Comparison of ENCODE assay signal across 16 cellular contexts in the genomic region with DNA sequence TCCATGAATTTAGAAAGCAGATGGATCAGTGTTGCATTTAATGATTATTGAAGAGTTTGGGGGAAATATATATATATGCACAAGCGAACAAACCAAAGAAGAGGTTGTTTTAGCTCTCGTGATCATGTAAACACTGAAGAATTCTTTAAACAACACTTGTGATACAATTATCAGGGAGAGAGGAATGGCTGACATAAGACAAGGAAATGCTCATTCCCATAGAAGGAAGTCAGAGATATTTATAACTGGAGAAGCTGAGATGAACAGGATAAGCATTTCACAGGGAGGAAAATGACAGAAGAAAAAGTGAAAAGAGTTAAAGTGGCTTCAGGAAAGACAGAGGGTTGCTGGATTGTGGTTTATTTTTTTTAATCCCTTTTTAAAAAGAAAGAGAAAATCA.
A peak's percentile ranks its signal among the peaks of the same experiment; 100 is the strongest.
DNase-seq lines count a peak whose midpoint lies in the region; ATAC-seq and TF ChIP-seq lines count a peak whose summit lies in the region.
"Had no signal": no experiment of that assay in that cellular context is flagged by ENCODE, and none has a peak within 500 bp of the region (broad histone marks: within the 10 kb centered on the region; RNA-seq: fewer than 3 reads in every experiment).

No MANE protein-coding gene starts in this region.

- DNase-seq in EH (ENCODE audit: low read depth) = peak; percentile 66
- no peak for DNase-seq in brain microvascular endothelial cell
- DNase-seq in nephron progenitor cell = no peak
- DNase-seq in NCI-H69 (lab: John Stamatoyannopoulos, UW) = no peak
- no peak for DNase-seq in NCI-H1092 treated with DMSO at 0.1 percent for 48 hours (lab: John Stamatoyannopoulos, UW)
- DNase-seq: Calu3; CD4-positive, CD25-positive, alpha-beta regulatory T cell; DMS53; H7; KG1; NCI-H1436 treated with DMSO at 0.1 percent for 48 hours; NCI-H2081; NCI-H774 had no signal

- H3K4me3 Mint-ChIP-seq in nephron progenitor cell = no peak overlapping the region
- H3K4me3 Mint-ChIP-seq: B cell; CD4-positive, CD25-positive, alpha-beta regulatory T cell had no signal

- TF ChIP-seq CTCF in brain microvascular endothelial cell (IDR thresholded peaks at IDR 0.05; ENCODE audit: low read depth, low read length, missing control alignments) = no peak
- no peak for TF ChIP-seq CTCF in nephron progenitor cell (IDR thresholded peaks at IDR 0.05)

- H3K27ac ChIP-seq in ACC112 (ENCODE audit: low read depth, low read length) = peak overlapping the region; percentile 63
- peak overlapping the region; percentile 24 for H3K27ac ChIP-seq in brain microvascular endothelial cell

- H3K4me1 Mint-ChIP-seq in nephron progenitor cell = peaks cover 37% of the 10 kb centered on the region

- no peak for ATAC-seq in HG02970 (IDR thresholded peaks at IDR 0.05; ENCODE audit: low FRiP score, unreplicated experiment)

- peak overlapping the region; percentile 60 for H3K27ac Mint-ChIP-seq in nephron progenitor cell
- H3K27ac Mint-ChIP-seq: B cell had no signal

- peaks cover 16% of the 10 kb centered on the region for H3K27me3 Mint-ChIP-seq in nephron progenitor cell (ENCODE audit: low read depth, poor library complexity)
- H3K27me3 Mint-ChIP-seq: CD4-positive, CD25-positive, alpha-beta regulatory T cell had no signal

- in situ Hi-C loops in brain microvascular endothelial cell (cut with HindIII; ENCODE audit: low pct_ligation_motif_present, low sequenced_read_pairs) = no loop called here

- H2AFZ ChIP-seq in ACC112 (ENCODE audit: low read length, unreplicated experiment) = peak overlapping the region; percentile 53

- peaks cover 4% of the 10 kb centered on the region for H3K79me2 ChIP-seq in ACC112 (ENCODE audit: control insufficient read depth, insufficient read depth, low read length, unreplicated experiment)

- H3K27me3 ChIP-seq in ACC112 (ENCODE audit: insufficient read depth, low read length) (no peaks in the 10 kb centered on the region), brain microvascular endothelial cell (replicated peaks) (no peaks in the 10 kb centered on the region)

- peaks cover 49% of the 10 kb centered on the region for H3K4me1 ChIP-seq in ACC112 (ENCODE audit: control insufficient read depth, insufficient read depth, low read length, unreplicated experiment)

- H3K4me3 ChIP-seq in ACC112 (ENCODE audit: low read depth, low read length) = no peak overlapping the region
- H3K4me3 ChIP-seq in brain microvascular endothelial cell (ENCODE audit: low read depth, low read length) = no peak overlapping the region

- H3K36me3 ChIP-seq in ACC112 (ENCODE audit: insufficient read depth, low read length) (no peaks in the 10 kb centered on the region), brain microvascular endothelial cell (replicated peaks) (peaks cover 2% of the 10 kb centered on the region)

- peaks cover 7% of the 10 kb centered on the region for H3K9me3 Mint-ChIP-seq in nephron progenitor cell
- H3K9me3 Mint-ChIP-seq: CD4-positive, CD25-positive, alpha-beta regulatory T cell had no signal

- H3K36me3 Mint-ChIP-seq in nephron progenitor cell (ENCODE audit: low read depth) = no peaks in the 10 kb centered on the region
